In the genomic region with DNA sequence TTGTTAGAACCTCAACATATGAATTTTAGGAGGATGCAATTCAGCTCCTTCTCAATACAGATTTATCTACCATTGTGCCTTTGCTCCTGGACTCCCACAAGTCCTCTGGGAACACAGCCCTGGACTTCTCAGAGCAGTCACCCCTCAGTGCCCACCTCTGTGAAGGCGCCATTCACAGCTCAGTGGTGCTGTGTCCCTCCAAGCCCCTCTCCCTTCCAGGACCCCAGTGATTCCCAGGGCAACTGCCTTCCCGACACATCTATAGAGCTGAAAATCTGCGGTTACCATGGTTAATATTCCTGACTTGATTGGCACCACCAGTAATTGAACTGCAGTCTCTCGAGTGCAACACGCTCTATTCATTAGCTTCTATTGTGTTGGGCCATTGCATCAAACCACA, we compare ENCODE assay signal across 17 cellular contexts.
"Had no signal": no experiment of that assay in that cellular context is flagged by ENCODE, and none has a peak within 500 bp of the region (broad histone marks: within the 10 kb centered on the region; RNA-seq: fewer than 3 reads in every experiment).

No MANE protein-coding gene starts in this region.

- H3K9me3 ChIP-seq: colonic mucosa, psoas muscle had no signal

- DNase-seq: colonic mucosa; dermis blood vessel endothelial cell; erythroblast; foreskin melanocyte; head of caudate nucleus; left colon; left ventricle myocardium superior; mesenchymal stem cell; midbrain; nephron progenitor cell; psoas muscle; small intestine; stimulated activated CD4-positive, alpha-beta T cell treated with anti-CD3 and anti-CD28 coated beads, Interleukin-12 subunit alpha, Interleukin-12 subunit beta, amount 100 ng/mL, for 4 hours; stimulated activated naive CD4-positive, alpha-beta T cell treated with Interleukin-2 at 50 U/mL for 16 hours; trophoblast cell had no signal

- H3K27ac ChIP-seq: colonic mucosa, hepatocyte, psoas muscle had no signal

- H3K36me3 ChIP-seq: colonic mucosa had no signal

- H3K27me3 ChIP-seq: colonic mucosa, hepatocyte had no signal

- H3K4me1 ChIP-seq: colonic mucosa, psoas muscle had no signal

- H3K27ac Mint-ChIP-seq: nephron progenitor cell had no signal

- ATAC-seq: left colon, left ventricle myocardium superior, psoas muscle had no signal

- H3K4me3 ChIP-seq: colonic mucosa, hepatocyte, lung, psoas muscle had no signal

- H3K4me3 Mint-ChIP-seq: nephron progenitor cell had no signal
